ENCODE assay signal across 1 cellular context in genomic region chr10:6593140-6593740, GRCh38.
TF ChIP-seq lines count a peak whose summit lies in the region.

No MANE protein-coding gene starts in this region.

TF ChIP-seq in SK-N-SH treated with all-trans-retinoic acid at 6 μM for 48 hours, 23 proteins besides CTCF, POLR2A, EP300 and RAD21 (continued from another document):
- TF ChIP-seq POU6F1 (CRISPR knock-in tag; IDR thresholded peaks at IDR 0.05; ENCODE audit: borderline replicate concordance, low read depth) (no peak), PATZ1 (CRISPR knock-in tag; IDR thresholded peaks at IDR 0.05; ENCODE audit: borderline replicate concordance) (no peak), ESRRG (CRISPR knock-in tag; IDR thresholded peaks at IDR 0.05) (no peak), CSDC2 (CRISPR knock-in tag; IDR thresholded peaks at IDR 0.05) (no peak), RARB (CRISPR knock-in tag; IDR thresholded peaks at IDR 0.05) (no peak), TOX (CRISPR knock-in tag; IDR thresholded peaks at IDR 0.05; ENCODE audit: borderline replicate concordance) (no peak), ZFP30 (CRISPR knock-in tag; IDR thresholded peaks at IDR 0.05) (no peak)
